Comparison of ENCODE assay signal across 9 cellular contexts in the genomic region with DNA sequence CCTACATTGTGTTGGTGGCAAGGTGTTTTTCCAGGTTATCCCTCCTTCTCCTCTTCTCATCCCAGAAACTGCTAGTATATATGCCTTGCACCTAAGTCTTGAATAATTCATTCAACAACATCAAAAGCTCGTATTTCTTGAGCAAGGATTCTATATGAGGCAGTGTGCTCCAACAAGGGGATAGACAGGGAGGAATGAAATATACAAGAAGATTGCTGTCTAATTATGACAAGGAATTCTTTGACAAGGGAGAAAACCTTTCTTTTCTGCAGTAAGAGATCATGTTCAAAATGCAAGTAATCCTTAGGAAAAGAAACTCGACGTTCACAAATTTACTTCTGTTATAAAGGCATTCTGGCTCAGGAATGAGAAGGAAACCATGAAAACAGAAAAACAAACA.
"Had no signal": no experiment of that assay in that cellular context is flagged by ENCODE, and none has a peak within 500 bp of the region (broad histone marks: within the 10 kb centered on the region; RNA-seq: fewer than 3 reads in every experiment).

No MANE protein-coding gene starts in this region.

- H3K27ac ChIP-seq: HL-60, KMS-11 had no signal

- DNase-seq: IMR-90, KBM-7, KG1 had no signal

- H3K4me3 ChIP-seq: K562 had no signal

- H3K9ac ChIP-seq: KMS-11 had no signal

- H3K27me3 Mint-ChIP-seq: IgD-negative memory B cell had no signal

- H3K4me1 Mint-ChIP-seq: IgD-negative memory B cell had no signal

- ATAC-seq: HepG2, K562 had no signal

- H3K4me2 ChIP-seq: KMS-11 had no signal

- H3K4me3 Mint-ChIP-seq: IgD-negative memory B cell had no signal

- H3K27ac Mint-ChIP-seq: IgD-negative memory B cell had no signal

- FAIRE-seq: HepG2, HTR-8/SVneo, K562 had no signal
